In the genomic region with DNA sequence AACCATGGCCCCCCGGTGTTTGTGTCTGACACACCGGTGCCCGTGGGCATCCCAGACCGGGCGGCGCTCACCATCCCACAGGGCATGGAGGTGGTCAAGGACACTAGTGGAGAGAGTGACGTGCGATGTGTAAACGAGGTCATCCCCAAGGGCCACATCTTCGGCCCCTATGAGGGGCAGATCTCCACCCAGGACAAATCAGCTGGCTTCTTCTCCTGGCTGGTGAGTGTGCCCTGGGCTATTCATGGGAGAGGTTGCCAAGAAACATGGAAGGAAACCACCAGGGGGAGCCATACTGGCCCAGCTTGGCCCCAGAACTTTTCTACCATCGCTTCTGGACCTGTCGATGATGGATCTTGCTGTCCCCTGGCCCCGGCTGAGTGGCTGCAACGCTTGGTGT, we compare ENCODE assay signal across 8 cellular contexts. TPM values are rescaled to one million over a fixed set of nuclear protein-coding genes. Genes with fewer than 3 reads are reported as not detected.
DNase-seq lines count a peak whose midpoint lies in the region; ATAC-seq and TF ChIP-seq lines count a peak whose summit lies in the region.

No MANE protein-coding gene starts in this region.

- H3K79me2 ChIP-seq in mammary epithelial cell (ENCODE audit: insufficient read depth, low read length), result no peaks in the 10 kb centered on the region

- H3K9me3 ChIP-seq in mammary epithelial cell (replicated peaks; ENCODE audit: insufficient read depth, low read length), result no peaks in the 10 kb centered on the region

- no peak overlapping the region for H3K9ac ChIP-seq in mammary epithelial cell (ENCODE audit: insufficient read depth, low read length)

- H3K36me3 ChIP-seq in mammary epithelial cell (ENCODE audit: insufficient read depth, low read length), result no peaks in the 10 kb centered on the region

- H3K4me3 ChIP-seq in HL-60 (replicated peaks; ENCODE audit: insufficient read depth, low read length) (no peak overlapping the region), mammary epithelial cell (replicated peaks in 1 of 3; ENCODE audit: insufficient read depth in 1 of 3, low read depth in 2 of 3, low read length in 3 of 3) (no peak overlapping the region)

- TF ChIP-seq CTCF in HL-60 (IDR thresholded peaks at IDR 0.05; ENCODE audit: insufficient read depth, low read length), result peak; percentile 12
- peak; percentile 36 to 58 for TF ChIP-seq CTCF in mammary epithelial cell (conservative IDR thresholded peaks at IDR 0.05 in 1 of 2, IDR thresholded peaks at IDR 0.05 in 1 of 2; ENCODE audit: extremely low read depth in 1 of 2, insufficient read depth in 1 of 2, low read depth in 1 of 2, low read length in 2 of 2)

- H3K4me1 ChIP-seq in mammary epithelial cell (ENCODE audit: insufficient read depth, low read length), result peaks cover 21% of the 10 kb centered on the region

- in situ Hi-C loops in Caki2 (cut with HindIII; ENCODE audit: low pct_unique_long_range_greater_than_20kb, low sequenced_read_pairs), result no loop called here
- in situ Hi-C loops in mammary epithelial cell (cut with MboI; ENCODE audit: low sequenced_read_pairs in 2 of 2), result no loop called here

- H2AFZ ChIP-seq in mammary epithelial cell (ENCODE audit: low read depth, low read length), result no peak overlapping the region

- H4K20me1 ChIP-seq in mammary epithelial cell (ENCODE audit: insufficient read depth, low read length), result no peaks in the 10 kb centered on the region

- DNase-seq in Caki2 (ENCODE audit: low read depth) (peak; percentile 12), HL-60 (ENCODE audit: low read depth in 1 of 2, low spot score in 1 of 2) (no peak), mammary epithelial cell (no peak), mucosa of gallbladder (ENCODE audit: low spot score) (peak; percentile 40), HK-2 (ENCODE audit: unreplicated experiment) (no peak)

- BruUV-seq in mammary epithelial cell (replicated peaks; lab: Mats Ljungman, UMichigan), result no TSS peak

- H3K27ac ChIP-seq in HL-60 (replicated peaks), result no peak overlapping the region
- no peak overlapping the region for H3K27ac ChIP-seq in mammary epithelial cell (ENCODE audit: insufficient read depth, low read depth, low read length)

- CTCF ChIA-PET in mammary epithelial cell (lab: Charles Lee; ENCODE audit: low non-redundant PET), result no interaction called here

- H3K27me3 ChIP-seq in HL-60 (ENCODE audit: insufficient read depth, poor library complexity, severe bottlenecking) (peaks cover 7% of the 10 kb centered on the region), mammary epithelial cell (ENCODE audit: insufficient read depth, low read length) (no peaks in the 10 kb centered on the region)

- no peak overlapping the region for H3K4me2 ChIP-seq in mammary epithelial cell (ENCODE audit: insufficient read depth, low read depth, low read length)

- intact Hi-C loops in mammary epithelial cell (cut with micrococcal nuclease), result loop anchor here (1.0 kb wide), 1 partner anchor 110 kb away; no protein-coding TSS in a partner anchor

- ATAC-seq in GM21515 (IDR thresholded peaks at IDR 0.05; ENCODE audit: unreplicated experiment), result no peak
- ATAC-seq in GM21390 (IDR thresholded peaks at IDR 0.05; ENCODE audit: unreplicated experiment), result no peak
- ATAC-seq in HG02610 (IDR thresholded peaks at IDR 0.05; ENCODE audit: unreplicated experiment), result no peak

- dilution Hi-C loops in mammary epithelial cell (cut with HindIII; ENCODE audit: low sequenced_read_pairs), result no loop called here

- 83% methylated on average over 14 of the region's 14 CpGs for WGBS in mammary epithelial cell (ENCODE audit: low coverage, missing lambda C conversion rate)

RNA-seq across cellular contexts. Expression of a gene that starts 36.5 kb away (rescaled TPM):
- 5.2 and 6.0 TPM in 2 replicates for total RNA-seq in Caki2 (2014; rRNA removed; shearing (Covaris generic); ENCODE audit: low replicate concordance)
- 1 to 10 TPM; 3.3 to 3.4 TPM for total RNA-seq in mammary epithelial cell
- polyA plus RNA-seq in mammary epithelial cell, result 1.7 TPM
- polyA minus RNA-seq in mammary epithelial cell, result 4.2 TPM
- 21.3 TPM for total RNA-seq in mucosa of gallbladder

Comparison
In these comparisons a context has a peak if more than half of its experiments do, and no peak if none do; other contexts are left out.
1. DNase-seq: peak in Caki2 (single experiment) and mucosa of gallbladder (single experiment); none in HL-60 (0 of 2), mammary epithelial cell (single experiment) and HK-2 (single experiment).